ENCODE assay signal across 16 cellular contexts in the genomic region with DNA sequence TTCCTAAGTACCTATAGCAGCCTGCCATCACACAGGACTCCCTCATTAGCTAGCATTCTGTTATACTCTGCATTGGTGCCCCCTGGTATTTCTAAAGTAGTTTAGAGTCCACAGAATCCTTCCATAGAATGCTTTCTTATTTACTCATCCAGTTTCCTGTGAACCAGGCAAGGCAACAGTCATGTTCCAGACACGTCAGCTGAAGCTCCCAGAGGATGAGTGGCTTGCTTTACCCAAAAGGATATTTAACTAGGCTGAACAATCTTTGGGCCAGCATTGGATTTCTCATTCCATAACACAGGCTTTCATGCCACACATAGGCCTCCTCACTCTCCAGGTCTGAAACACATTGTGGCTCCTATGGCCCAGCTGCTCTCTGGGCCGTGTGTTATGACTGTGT.
DNase-seq lines count a peak whose midpoint lies in the region; ATAC-seq and TF ChIP-seq lines count a peak whose summit lies in the region.
"Had no signal": no experiment of that assay in that cellular context is flagged by ENCODE, and none has a peak within 500 bp of the region (broad histone marks: within the 10 kb centered on the region; RNA-seq: fewer than 3 reads in every experiment).

No MANE protein-coding gene starts in this region.

- TF ChIP-seq CTCF in cardiac fibroblast (IDR thresholded peaks at IDR 0.05; ENCODE audit: low read depth, low read length): no peak

- WGBS in mesodermal cell (ENCODE audit: insufficient coverage in 2 of 2), 2 experiments: 44 to 82% methylated on average over 1 to 2 of the region's 2 CpGs

- no peaks in the 10 kb centered on the region for H3K9me3 ChIP-seq in mesodermal cell (ENCODE audit: control insufficient read depth, low read length)
- H3K9me3 ChIP-seq: BLaER1 treated with 17β-estradiol and CSF1 and Interleukin-3, amounts not matched to agents 10 nM and 100 nM; gastroesophageal sphincter; ovary; SJCRH30 had no signal

- DNase-seq in AG20443 (ENCODE audit: low spot score) (peak; percentile 63), M059J (ENCODE audit: low read depth) (peak; percentile 17), cardiac fibroblast (ENCODE audit: low read depth in 2 of 2) (peak; percentile 44 to 77), H7 (no peak), pons (ENCODE audit: low spot score) (no peak)
- no peak for DNase-seq in activated naive CD4-positive, alpha-beta T cell (lab: John Stamatoyannopoulos, UW)
- DNase-seq: activated CD4-positive, alpha-beta T cell treated with anti-CD3 and anti-CD28 coated beads, Interleukin-2, amount 50 U/mL, for 4 hours; DMS153; dorsolateral prefrontal cortex; NK-92 treated with Interleukin-12 subunit alpha and Interleukin-12 subunit beta, amount 100 ng/mL, for 24 hours; SJCRH30 had no signal

- H3K36me3 ChIP-seq in mesodermal cell (ENCODE audit: control insufficient read depth, insufficient read depth, low read length) (no peaks in the 10 kb centered on the region), H7 (replicated peaks; ENCODE audit: control insufficient read depth, insufficient read depth, low read length) (no peaks in the 10 kb centered on the region)
- H3K36me3 ChIP-seq: BLaER1 treated with 17β-estradiol and CSF1 and Interleukin-3, amounts not matched to agents 10 nM and 100 nM; gastroesophageal sphincter; ovary; SJCRH30 had no signal

- H3K27ac ChIP-seq in mesodermal cell (ENCODE audit: low read depth, low read length, severe bottlenecking): peak overlapping the region; percentile 64
- H3K27ac ChIP-seq: BLaER1 treated with 17β-estradiol and CSF1 and Interleukin-3, amounts not matched to agents 10 nM and 100 nM; dorsolateral prefrontal cortex; gastroesophageal sphincter; ovary; SJCRH30 had no signal

- peaks cover 12% of the 10 kb centered on the region for H3K4me1 ChIP-seq in mesodermal cell (ENCODE audit: control insufficient read depth, insufficient read depth, low read length, poor library complexity, severe bottlenecking)
- H3K4me1 ChIP-seq: BLaER1 treated with 17β-estradiol and CSF1 and Interleukin-3, amounts not matched to agents 10 nM and 100 nM; gastroesophageal sphincter; SJCRH30 had no signal

- H3K27me3 ChIP-seq in H7 (ENCODE audit: control insufficient read depth, insufficient read depth, low read length): no peaks in the 10 kb centered on the region; the same call in 1 of the 2 replicates
- H3K27me3 ChIP-seq: BLaER1 treated with 17β-estradiol and CSF1 and Interleukin-3, amounts not matched to agents 10 nM and 100 nM; dorsolateral prefrontal cortex; gastroesophageal sphincter; ovary; SJCRH30 had no signal

- ATAC-seq in GM19452 (IDR thresholded peaks at IDR 0.05; ENCODE audit: unreplicated experiment): no peak
- ATAC-seq: gastroesophageal sphincter had no signal

- no peak overlapping the region for H3K4me3 ChIP-seq in cardiac fibroblast (replicated peaks in 1 of 2; ENCODE audit: low read depth in 2 of 2, low read length in 2 of 2)
- H3K4me3 ChIP-seq in mesodermal cell (ENCODE audit: extremely low read depth, insufficient read depth, low read length, poor library complexity, severe bottlenecking): no peak overlapping the region
- H3K4me3 ChIP-seq in H7 (ENCODE audit: insufficient read depth, low read depth, low read length): no peak overlapping the region
- H3K4me3 ChIP-seq: BLaER1 treated with 17β-estradiol and CSF1 and Interleukin-3, amounts not matched to agents 10 nM and 100 nM; dorsolateral prefrontal cortex; gastroesophageal sphincter; ovary; SJCRH30 had no signal

Comparison
In these comparisons a context has a peak if more than half of its experiments do, and no peak if none do; other contexts are left out.
1. DNase-seq: peak in AG20443 (single experiment), M059J (single experiment) and cardiac fibroblast (2 of 2); none in H7 (single experiment), activated naive CD4-positive, alpha-beta T cell (0 of 4) and pons (single experiment).